8 cellular contexts compared by ENCODE assay signal in genomic region chr9:122931851-122932199, GRCh38. TPM values are rescaled to one million over a fixed set of nuclear protein-coding genes. Genes with fewer than 3 reads are reported as not detected.
DNase-seq lines count a peak whose midpoint lies in the region; ATAC-seq and TF ChIP-seq lines count a peak whose summit lies in the region.

No MANE protein-coding gene starts in this region.

- H3K4me3 ChIP-seq in breast epithelium (peak overlapping the region; percentile 78 to 98 (median 89)), kidney epithelial cell (ENCODE audit: low read depth, low read length) (peak overlapping the region; percentile 78)

- CTCF ChIA-PET in MCF 10A (lab: Yijun Ruan, JAX) = interaction anchor here (0.6 to 2.1 kb wide), 7 partner anchors 9 to 114 kb away, joined by 3 to 9 read pairs (median 3); partner anchors contain the start of genes RABGAP1 and ZBTB6

- H3K27ac Mint-ChIP-seq in MCF 10A (ENCODE audit: low read depth, unreplicated experiment) (no peak overlapping the region), type B pancreatic cell (peak overlapping the region; percentile 88)
- H3K27ac Mint-ChIP-seq in activated naive CD8-positive, alpha-beta T cell treated with anti-CD3 and anti-CD28 coated beads, Interleukin-2, amount 50 U/mL, for 24 hours = peak overlapping the region; percentile 93

- H3K27ac ChIP-seq in breast epithelium = peak overlapping the region; percentile 87 to 93

- TF ChIP-seq POLR2A in breast epithelium (IDR thresholded peaks at IDR 0.05) = no peak

- peaks cover 5% of the 10 kb centered on the region for H3K4me1 Mint-ChIP-seq in MCF 10A (ENCODE audit: insufficient read depth, unreplicated experiment)
- peaks cover 14% of the 10 kb centered on the region for H3K4me1 Mint-ChIP-seq in activated naive CD8-positive, alpha-beta T cell treated with anti-CD3 and anti-CD28 coated beads, Interleukin-2, amount 50 U/mL, for 24 hours
- H3K4me1 Mint-ChIP-seq in type B pancreatic cell (ENCODE audit: unreplicated experiment) = peaks cover 12% of the 10 kb centered on the region

- H3K36me3 ChIP-seq in breast epithelium = no peaks in the 10 kb centered on the region
- no peaks in the 10 kb centered on the region for H3K36me3 ChIP-seq in kidney epithelial cell (ENCODE audit: control insufficient read depth, insufficient read depth, low read length)

- ATAC-seq in activated naive CD8-positive, alpha-beta T cell treated with anti-CD3 and anti-CD28 coated beads, Interleukin-2, amount 50 U/mL, for 24 hours = no peak
- no peak for ATAC-seq in HG03039 (IDR thresholded peaks at IDR 0.05; ENCODE audit: unreplicated experiment)

- DNase-seq in breast epithelium (ENCODE audit: low spot score in 2 of 2) (no peak), MCF 10A (ENCODE audit: unreplicated experiment) (no peak), kidney epithelial cell (ENCODE audit: low read depth) (no peak), type B pancreatic cell (ENCODE audit: extremely low spot score, unreplicated experiment) (no peak), GM19238 (ENCODE audit: insufficient read length, low spot score) (no peak)
- DNase-seq in activated naive CD8-positive, alpha-beta T cell treated with anti-CD3 and anti-CD28 coated beads, Interleukin-2, amount 50 U/mL, for 24 hours = no peak
- no peak for DNase-seq in activated T-cell treated with anti-CD3 and anti-CD28 coated beads, Interleukin-2, amount 50 U/mL, for 48 hours

- no peak overlapping the region for H3K4me3 Mint-ChIP-seq in MCF 10A (ENCODE audit: unreplicated experiment)
- no peak overlapping the region for H3K4me3 Mint-ChIP-seq in activated naive CD8-positive, alpha-beta T cell treated with anti-CD3 and anti-CD28 coated beads, Interleukin-2, amount 50 U/mL, for 24 hours
- H3K4me3 Mint-ChIP-seq in type B pancreatic cell = no peak overlapping the region

- H3K27me3 Mint-ChIP-seq in MCF 10A (ENCODE audit: insufficient read depth, unreplicated experiment) (no peaks in the 10 kb centered on the region), type B pancreatic cell (no peaks in the 10 kb centered on the region)
- no peaks in the 10 kb centered on the region for H3K27me3 Mint-ChIP-seq in activated naive CD8-positive, alpha-beta T cell treated with anti-CD3 and anti-CD28 coated beads, Interleukin-2, amount 50 U/mL, for 24 hours

- intact Hi-C loops in breast epithelium (cut with DNase I; ENCODE audit: low total_unique reads) (no loop called here), MCF 10A (cut with micrococcal nuclease) (loop anchor here (1.0 to 2.0 kb wide), 3 partner anchors 8 to 59 kb away; partner anchors contain the start of gene RC3H2)

- no TSS peak for BruUV-seq in MCF 10A (replicated peaks; lab: Mats Ljungman, UMichigan)

- H3K4me1 ChIP-seq in breast epithelium = peaks cover 4 to 9% of the 10 kb centered on the region in 2 donors

- H3K36me3 Mint-ChIP-seq in MCF 10A (ENCODE audit: insufficient read depth, unreplicated experiment) (peaks cover 26% of the 10 kb centered on the region), type B pancreatic cell (peaks cover 5% of the 10 kb centered on the region)
- peaks cover 2% of the 10 kb centered on the region for H3K36me3 Mint-ChIP-seq in activated naive CD8-positive, alpha-beta T cell treated with anti-CD3 and anti-CD28 coated beads, Interleukin-2, amount 50 U/mL, for 24 hours (ENCODE audit: low read depth)

- POLR2A ChIA-PET in MCF 10A (lab: Yijun Ruan, JAX) = interaction anchor here (0.7 to 8.4 kb wide), 14 partner anchors 10 to 1474 kb away, joined by 3 to 162 read pairs (median 8); partner anchors contain the start of genes PDCL, RABGAP1, RC3H2 and ZBTB6

- H3K9me3 ChIP-seq in breast epithelium = no peaks in the 10 kb centered on the region

- no peaks in the 10 kb centered on the region for H3K27me3 ChIP-seq in breast epithelium
- no peaks in the 10 kb centered on the region for H3K27me3 ChIP-seq in kidney epithelial cell (ENCODE audit: control insufficient read depth, insufficient read depth, low read length)

- TF ChIP-seq CTCF in breast epithelium (IDR thresholded peaks at IDR 0.05) = no peak
- TF ChIP-seq CTCF in MCF 10A (IDR thresholded peaks at IDR 0.05; ENCODE audit: unreplicated experiment) = no peak
- no peak for TF ChIP-seq CTCF in kidney epithelial cell (IDR thresholded peaks at IDR 0.05; ENCODE audit: insufficient read depth, low read length, poor library complexity, severe bottlenecking)
- no peak for TF ChIP-seq CTCF in type B pancreatic cell (conservative IDR thresholded peaks at IDR 0.05)

- H3K9me3 Mint-ChIP-seq in MCF 10A (ENCODE audit: unreplicated experiment) (no peaks in the 10 kb centered on the region), type B pancreatic cell (no peaks in the 10 kb centered on the region)
- H3K9me3 Mint-ChIP-seq in activated naive CD8-positive, alpha-beta T cell treated with anti-CD3 and anti-CD28 coated beads, Interleukin-2, amount 50 U/mL, for 24 hours = no peaks in the 10 kb centered on the region

RNA-seq across cellular contexts. Expression of gene ZBTB26, which starts 0.5 kb away (rescaled TPM):
- total RNA-seq in breast epithelium (10 to 100 TPM in 1 of 3 donors, 1 to 10 TPM in 2; 6.7 to 12.0 (median 7.2) TPM), MCF 10A (2022) (4.0 and 5.7 TPM in 2 replicates), kidney epithelial cell (4.2 and 6.5 TPM in 2 replicates), type B pancreatic cell (ENCODE audit: low replicate concordance) (7.0 and 11.3 TPM in 2 replicates)

RNA-seq across cellular contexts. Expression of gene RABGAP1, which starts 9.0 kb away (rescaled TPM):
- total RNA-seq in breast epithelium (10 to 100 TPM; 49.1 to 93.4 (median 77.7) TPM), MCF 10A (2022) (41.1 and 43.1 TPM in 2 replicates), kidney epithelial cell (19.1 and 27.4 TPM in 2 replicates), type B pancreatic cell (ENCODE audit: low replicate concordance) (68.4 and 72.7 TPM in 2 replicates)

RNA-seq across cellular contexts. Expression of gene ZBTB6, which starts 18.7 kb away (rescaled TPM):
- 10 to 100 TPM in 2 of 3 donors, 1 to 10 TPM in 1; 8.2 to 17.4 (median 11.1) TPM for total RNA-seq in breast epithelium
- 8.5 and 10.4 TPM in 2 replicates for total RNA-seq in MCF 10A (2022)
- total RNA-seq in kidney epithelial cell = 12.8 and 13.1 TPM in 2 replicates
- total RNA-seq in type B pancreatic cell (ENCODE audit: low replicate concordance) = 8.3 and 8.7 TPM in 2 replicates

RNA-seq across cellular contexts. Expression of gene RC3H2, which starts 26.7 kb away (rescaled TPM):
- total RNA-seq in breast epithelium (10 to 100 TPM; 38.6 to 44.6 (median 41.6) TPM), MCF 10A (2022) (52.4 and 59.1 TPM in 2 replicates), kidney epithelial cell (58.7 and 64.0 TPM in 2 replicates), type B pancreatic cell (ENCODE audit: low replicate concordance) (57.7 TPM in 2 replicates)
